In the genomic region with DNA sequence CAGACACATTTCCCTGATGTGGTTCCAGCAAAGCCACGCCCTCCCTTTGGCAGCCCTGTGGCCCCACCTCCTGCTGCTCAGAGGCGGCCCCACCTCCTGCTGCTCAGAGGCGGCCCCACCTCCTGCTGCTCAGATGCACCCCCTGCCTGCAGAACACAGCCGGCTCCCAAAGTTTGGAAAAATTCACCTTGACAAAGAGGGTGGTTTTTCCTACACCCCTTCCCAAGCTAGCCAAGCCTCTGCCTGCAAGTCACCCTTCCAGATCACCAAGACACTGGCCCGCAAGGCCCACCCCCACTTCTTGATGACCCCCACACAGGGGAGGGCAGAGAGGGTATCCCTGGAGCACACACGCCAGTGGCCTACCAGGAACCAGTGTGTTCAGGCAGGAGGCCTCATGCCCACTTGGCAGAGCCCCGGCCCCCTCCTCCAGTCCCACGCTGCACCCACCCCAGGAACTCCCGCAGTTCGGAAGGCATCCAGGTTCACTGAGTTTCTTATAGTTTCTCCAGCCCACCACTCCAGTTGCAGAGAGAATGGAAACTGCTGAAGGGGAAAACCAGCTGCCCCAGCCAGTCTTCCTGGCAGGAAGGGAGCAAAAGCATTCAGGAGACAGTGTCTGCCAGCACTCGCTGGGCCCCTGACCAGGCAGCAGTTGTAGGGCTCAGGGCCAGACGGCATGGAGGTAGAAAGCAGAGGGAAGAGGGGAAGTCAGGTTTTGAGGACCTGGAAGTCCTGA, we compare ENCODE assay signal across 8 cellular contexts. TPM values are rescaled to one million over a fixed set of nuclear protein-coding genes. Genes with fewer than 3 reads are reported as not detected.
A peak's percentile ranks its signal among the peaks of the same experiment; 100 is the strongest.
DNase-seq lines count a peak whose midpoint lies in the region; ATAC-seq and FAIRE-seq lines count a peak whose summit lies in the region.

No MANE protein-coding gene starts in this region.

- no peak overlapping the region for H3K27ac Mint-ChIP-seq in memory B cell

- H3K4me1 Mint-ChIP-seq in memory B cell: peaks cover 8% of the 10 kb centered on the region

- FAIRE-seq in GM19239 (lab: Jason Lieb, UNC): no peak

- DNase-seq in AG08396 (ENCODE audit: low spot score) (peak; percentile 84), NCI-H446 treated with DMSO at 0.1 percent for 48 hours (lab: John Stamatoyannopoulos, UW) (peak; percentile 20), dermis blood vessel endothelial cell (peak; percentile 76), memory B cell (ENCODE audit: low spot score in 2 of 2) (no peak), GM19239 (ENCODE audit: insufficient read length, low spot score) (no peak)
- peak; percentile 49 to 80 for DNase-seq in activated CD4-positive, alpha-beta T cell treated with anti-CD3 and anti-CD28 coated beads, Interleukin-2, amount 50 U/mL, for 24 hours (ENCODE audit: low read depth in 1 of 2, low spot score in 1 of 2)
- peak; percentile 47 to 74 for DNase-seq in stimulated activated CD8-positive, alpha-beta memory T cell treated with anti-CD3 and anti-CD28 coated beads, Interleukin-15, amount 100 ng/mL, for 4 hours (ENCODE audit: low read depth in 2 of 2)

- H3K4me3 Mint-ChIP-seq in memory B cell: no peak overlapping the region

- H3K36me3 Mint-ChIP-seq in memory B cell: no peaks in the 10 kb centered on the region

- peaks cover 13% of the 10 kb centered on the region for H3K27me3 Mint-ChIP-seq in memory B cell

- H3K9me3 Mint-ChIP-seq in memory B cell: peaks cover 1% of the 10 kb centered on the region

- peak; percentile 52 for ATAC-seq in GM21390 (IDR thresholded peaks at IDR 0.05; ENCODE audit: unreplicated experiment)
- ATAC-seq in memory B cell (ENCODE audit: low read depth): peak; percentile 62

RNA-seq across cellular contexts. Expression of gene HAPLN3, which starts 2.3 kb away (rescaled TPM):
- total RNA-seq in dermis blood vessel endothelial cell: 52.2 and 95.6 TPM in 2 replicates

RNA-seq across cellular contexts. Expression of gene MFGE8, which starts 15.6 kb away (rescaled TPM):
- 48.1 and 49.7 TPM in 2 replicates for total RNA-seq in dermis blood vessel endothelial cell

Comparison
In these comparisons a context has a peak if more than half of its experiments do, and no peak if none do; other contexts are left out.
1. DNase-seq: peak in AG08396 (single experiment), NCI-H446 treated with DMSO at 0.1 percent for 48 hours (single experiment), activated CD4-positive, alpha-beta T cell treated with anti-CD3 and anti-CD28 coated beads, Interleukin-2, amount 50 U/mL, for 24 hours (2 of 2), dermis blood vessel endothelial cell (single experiment) and stimulated activated CD8-positive, alpha-beta memory T cell treated with anti-CD3 and anti-CD28 coated beads, Interleukin-15, amount 100 ng/mL, for 4 hours (2 of 2); none in memory B cell (0 of 2) and GM19239 (single experiment).